Comparison of ENCODE assay signal across 27 cellular contexts in genomic region chr11:130583866-130584265, GRCh38.
DNase-seq lines count a peak whose midpoint lies in the region; ATAC-seq lines count a peak whose summit lies in the region.
"Had no signal": no experiment of that assay in that cellular context is flagged by ENCODE, and none has a peak within 500 bp of the region (broad histone marks: within the 10 kb centered on the region; RNA-seq: fewer than 3 reads in every experiment).

No MANE protein-coding gene starts in this region.

- WGBS in neuronal stem cell (ENCODE audit: extremely low coverage in 2 of 2, insufficient read length in 2 of 2, insufficient replicate concordance in 1 of 2), 2 donors = no CpG with 5 or more reads among the region's 5 CpGs
- WGBS in GM23248 (ENCODE audit: low coverage in 1 of 2, low lambda C conversion rate in 2 of 2, missing lambda C conversion rate in 2 of 2), 2 experiments = 96 to 97% methylated on average over 5 of the region's 5 CpGs

- ATAC-seq in left ventricle myocardium superior (peak; percentile 48), GM21447 (IDR thresholded peaks at IDR 0.05; ENCODE audit: unreplicated experiment) (no peak)
- ATAC-seq: esophagus mucosa; left lung; natural killer cell treated with Interleukin-12 subunit alpha and Interleukin-12 subunit beta and Interleukin-15 and Interleukin-18, amount 100 ng/mL, for 72 hours; PC-3 had no signal

- no peaks in the 10 kb centered on the region for H3K79me1 ChIP-seq in neuronal stem cell (ENCODE audit: low read depth, low read length)

- DNase-seq in Ammon's horn (ENCODE audit: low spot score) = peak; percentile 82
- peak in 32 of 58 donors; percentile 6 to 77 (median 45) for DNase-seq in anterior cingulate cortex (lab: John Stamatoyannopoulos, UW)
- DNase-seq in left ventricle myocardium superior = no peak
- no peak for DNase-seq in neuronal stem cell (ENCODE audit: low spot score)
- no peak for DNase-seq in GM23248
- no peak for DNase-seq in NCI-H1092 treated with DMSO at 0.1 percent for 48 hours (lab: John Stamatoyannopoulos, UW)
- no peak for DNase-seq in activated T-cell treated with anti-CD3 and anti-CD28 coated beads for 4 hours
- DNase-seq: activated CD4-positive, alpha-beta T cell treated with anti-CD3 and anti-CD28 coated beads, Interleukin-2, amount 10 ng/mL, durations not matched to agents 7 days and 5 days; activated naive CD4-positive, alpha-beta T cell; activated T-cell treated with anti-CD3 and anti-CD28 coated beads, Interleukin-2, amount 50 U/mL, for 48 hours; CD4-positive, alpha-beta T cell; foreskin fibroblast; left lung; NCI-H1694; NCI-H2171 treated with DMSO at 0.1 percent for 48 hours; NCI-H526; NK-92 treated with Interleukin-12 subunit alpha and Interleukin-12 subunit beta, amount 100 ng/mL, for 24 hours; PC-3; SHP77 treated with DMSO at 0.1 percent for 48 hours; stimulated activated naive CD4-positive, alpha-beta T cell; SW 1271; T-helper 9 cell; tibial artery; WERI-Rb-1 had no signal

- H3K4me3 ChIP-seq in neuronal stem cell (ENCODE audit: low read length in 2 of 2) (no peak overlapping the region), GM23248 (no peak overlapping the region)
- H3K4me3 ChIP-seq: left lung, tibial artery had no signal

- no peak overlapping the region for H3K23ac ChIP-seq in neuronal stem cell (ENCODE audit: low read depth, low read length, poor library complexity)

- H2BK12ac ChIP-seq in neuronal stem cell (ENCODE audit: low read length) = no peak overlapping the region

- in situ Hi-C loops in GM23248 (cut with MboI) = no loop called here

- peaks cover 17 to 21% of the 10 kb centered on the region in 2 donors for H3K4me1 ChIP-seq in neuronal stem cell (ENCODE audit: control insufficient read depth in 2 of 2, insufficient read depth in 1 of 2, low read depth in 1 of 2, low read length in 2 of 2)
- H3K4me1 ChIP-seq in GM23248 (ENCODE audit: insufficient read depth) = peaks cover 43% of the 10 kb centered on the region
- H3K4me1 ChIP-seq: left lung had no signal

- intact Hi-C loops in left ventricle myocardium superior (cut with micrococcal nuclease) = no loop called here

- H3K27ac ChIP-seq in neuronal stem cell (replicated peaks; ENCODE audit: low read length) (peak overlapping the region; percentile 32), GM23248 (no peak overlapping the region)
- H3K27ac ChIP-seq: left lung, WERI-Rb-1 had no signal

- no peaks in the 10 kb centered on the region for H3K79me2 ChIP-seq in GM23248 (ENCODE audit: insufficient read depth)

- no peaks in the 10 kb centered on the region for H3K27me3 ChIP-seq in neuronal stem cell (ENCODE audit: control insufficient read depth in 3 of 3, insufficient read depth in 3 of 3, low read depth in 1 of 3, low read length in 3 of 3)
- H3K27me3 ChIP-seq in GM23248 (replicated peaks; ENCODE audit: insufficient read depth) = no peaks in the 10 kb centered on the region
- H3K27me3 ChIP-seq: left lung, tibial artery had no signal

- no peak overlapping the region for H3K4ac ChIP-seq in neuronal stem cell (ENCODE audit: low read length)

- H2AFZ ChIP-seq in neuronal stem cell (ENCODE audit: low read length) = peak overlapping the region; percentile 70
- H2AFZ ChIP-seq in GM23248 = no peak overlapping the region

- H3K18ac ChIP-seq in neuronal stem cell (ENCODE audit: low read length) = peak overlapping the region; percentile 54

- H3K9ac ChIP-seq in neuronal stem cell (ENCODE audit: low read depth, low read length, poor library complexity) (no peak overlapping the region), GM23248 (no peak overlapping the region)

- H3K9me2 ChIP-seq in GM23248 (ENCODE audit: insufficient read depth) = no peaks in the 10 kb centered on the region

- H3F3A ChIP-seq in GM23248 (ENCODE audit: insufficient read depth) = peaks cover 30% of the 10 kb centered on the region

- no peaks in the 10 kb centered on the region for H3K36me3 ChIP-seq in neuronal stem cell (replicated peaks in 1 of 2; ENCODE audit: control insufficient read depth in 2 of 2, insufficient read depth in 2 of 2, low read length in 2 of 2)
- no peaks in the 10 kb centered on the region for H3K36me3 ChIP-seq in GM23248 (ENCODE audit: low read depth)
- H3K36me3 ChIP-seq: left lung, tibial artery, WERI-Rb-1 had no signal

- H3K14ac ChIP-seq in neuronal stem cell (ENCODE audit: low read length) = no peak overlapping the region

- H4K20me1 ChIP-seq in GM23248 (ENCODE audit: insufficient read depth) = no peaks in the 10 kb centered on the region

- H3K9me3 ChIP-seq in neuronal stem cell (replicated peaks in 1 of 2; ENCODE audit: control insufficient read depth in 2 of 2, insufficient read depth in 1 of 2, low read depth in 1 of 2, low read length in 2 of 2) = peaks cover 4 to 13% of the 10 kb centered on the region in 2 donors
- no peaks in the 10 kb centered on the region for H3K9me3 ChIP-seq in GM23248 (ENCODE audit: low read depth)
- H3K9me3 ChIP-seq: tibial artery had no signal

- H3K4me2 ChIP-seq in neuronal stem cell (ENCODE audit: insufficient read depth, low read length, poor library complexity, severe bottlenecking) (no peak overlapping the region), GM23248 (ENCODE audit: unreplicated experiment) (no peak overlapping the region)

- no peak overlapping the region for H2BK5ac ChIP-seq in neuronal stem cell (ENCODE audit: low read length)

- no peak overlapping the region for H2BK120ac ChIP-seq in neuronal stem cell (ENCODE audit: low read depth, low read length)

- no peak overlapping the region for H4K8ac ChIP-seq in neuronal stem cell (ENCODE audit: low read depth, low read length)

- H4K91ac ChIP-seq in neuronal stem cell (ENCODE audit: low read depth, low read length, poor library complexity) = no peak overlapping the region

- no peak overlapping the region for H2AK5ac ChIP-seq in neuronal stem cell (ENCODE audit: low read depth, low read length)

- no peak overlapping the region for H2BK15ac ChIP-seq in neuronal stem cell (ENCODE audit: low read length)

Comparison
In these comparisons a context has a peak if more than half of its experiments do, and no peak if none do; other contexts are left out.
1. DNase-seq: peak in Ammon's horn (single experiment) and anterior cingulate cortex (32 of 58); none in left ventricle myocardium superior (single experiment), neuronal stem cell (single experiment), GM23248 (single experiment), NCI-H1092 treated with DMSO at 0.1 percent for 48 hours (single experiment) and activated T-cell treated with anti-CD3 and anti-CD28 coated beads for 4 hours (single experiment).